In the genomic region with DNA sequence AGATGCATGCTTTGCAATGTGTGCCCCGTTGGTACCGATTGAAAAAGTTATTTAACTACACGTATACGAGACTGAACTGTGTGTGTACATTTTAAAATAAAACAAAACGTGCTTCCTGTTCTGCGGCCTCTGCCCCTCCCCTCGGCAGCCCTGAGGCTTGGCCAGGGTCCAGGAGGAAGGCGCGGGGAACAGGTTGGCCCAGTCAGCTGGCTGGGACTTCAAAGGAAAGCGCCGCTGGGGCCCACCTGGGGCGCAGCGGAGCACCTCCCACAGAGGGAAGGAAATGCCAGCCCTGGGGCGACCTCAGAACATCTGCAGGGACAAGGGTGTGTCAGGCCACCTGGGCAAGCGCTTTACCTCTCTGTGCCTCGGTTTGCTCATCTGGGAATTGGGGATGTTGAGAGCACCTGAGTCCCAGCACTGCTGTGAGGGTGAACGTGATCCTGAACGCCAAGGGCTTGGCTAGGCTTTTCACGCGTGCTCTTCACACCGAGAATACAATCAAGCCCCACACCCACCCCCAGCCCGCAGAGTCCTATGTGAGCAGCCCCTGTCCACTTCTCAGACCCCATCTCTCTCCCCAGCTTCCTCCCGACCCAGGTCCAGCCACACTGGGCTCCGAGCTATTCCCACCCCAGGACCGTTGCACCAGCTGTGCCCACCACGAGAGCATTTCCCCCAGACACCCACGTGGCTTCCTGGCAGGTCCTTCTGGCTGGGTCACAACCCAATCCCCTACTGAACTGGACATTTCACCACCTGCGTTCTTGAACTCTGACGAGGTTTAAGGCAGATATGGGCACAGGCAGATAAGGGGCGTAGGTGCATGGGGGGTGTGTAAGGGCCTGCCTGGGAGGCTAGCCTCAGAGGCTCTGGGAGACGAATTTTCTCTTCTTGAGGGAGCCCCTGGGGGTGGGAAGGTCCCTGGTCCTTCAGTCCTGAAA, we compare ENCODE assay signal across 8 cellular contexts. TPM values are rescaled to one million over a fixed set of nuclear protein-coding genes. Genes with fewer than 3 reads are reported as not detected.
DNase-seq lines count a peak whose midpoint lies in the region; ATAC-seq and TF ChIP-seq lines count a peak whose summit lies in the region.

No MANE protein-coding gene starts in this region.

- TF ChIP-seq POLR2A in breast epithelium (IDR thresholded peaks at IDR 0.05), result no peak

- H3K27me3 ChIP-seq in breast epithelium, result no peaks in the 10 kb centered on the region

- H3K27me3 Mint-ChIP-seq in mesothelial cell of epicardium (ENCODE audit: low read depth), result no peaks in the 10 kb centered on the region
- peaks cover under 1 to 24% of the 10 kb centered on the region in 2 donors for H3K27me3 Mint-ChIP-seq in stimulated activated naive B cell treated with anti-CD40 and anti-IgM and Interleukin-4, amounts not matched to agents 10 μg/mL and 1 μg/mL and 100 μg/mL, for 72 hours

- ATAC-seq in HG02642 (IDR thresholded peaks at IDR 0.05; ENCODE audit: poor library complexity, unreplicated experiment), result peak; percentile 75
- ATAC-seq in stimulated activated naive B cell treated with anti-CD40 and anti-IgM and Interleukin-4, amounts not matched to agents 10 μg/mL and 1 μg/mL and 100 μg/mL, for 72 hours (replicated peaks), result peak; percentile 86 to 89

- H3K9me3 Mint-ChIP-seq in mesothelial cell of epicardium, result no peaks in the 10 kb centered on the region
- H3K9me3 Mint-ChIP-seq in stimulated activated naive B cell treated with anti-CD40 and anti-IgM and Interleukin-4, amounts not matched to agents 10 μg/mL and 1 μg/mL and 100 μg/mL, for 72 hours, result no peaks in the 10 kb centered on the region

- peaks cover 3 to 13% of the 10 kb centered on the region in 2 donors for H3K4me1 ChIP-seq in breast epithelium

- no peaks in the 10 kb centered on the region for H3K9me3 ChIP-seq in breast epithelium

- H3K27ac ChIP-seq in VCaP (peak overlapping the region; percentile 98), breast epithelium (peak overlapping the region; percentile 44 to 62)

- intact Hi-C loops in breast epithelium (cut with DNase I; ENCODE audit: low total_unique reads), result no loop called here

- H3K4me3 Mint-ChIP-seq in mesothelial cell of epicardium, result peak overlapping the region; percentile 47
- peak overlapping the region; percentile 57 to 64 for H3K4me3 Mint-ChIP-seq in stimulated activated naive B cell treated with anti-CD40 and anti-IgM and Interleukin-4, amounts not matched to agents 10 μg/mL and 1 μg/mL and 100 μg/mL, for 72 hours

- peaks cover 62% of the 10 kb centered on the region for H3K4me1 Mint-ChIP-seq in mesothelial cell of epicardium
- H3K4me1 Mint-ChIP-seq in stimulated activated naive B cell treated with anti-CD40 and anti-IgM and Interleukin-4, amounts not matched to agents 10 μg/mL and 1 μg/mL and 100 μg/mL, for 72 hours, result peaks cover 26 to 37% of the 10 kb centered on the region in 2 donors

- peak overlapping the region; percentile 94 for H3K27ac Mint-ChIP-seq in mesothelial cell of epicardium
- peak overlapping the region; percentile 82 for H3K27ac Mint-ChIP-seq in stimulated activated naive B cell treated with anti-CD40 and anti-IgM and Interleukin-4, amounts not matched to agents 10 μg/mL and 1 μg/mL and 100 μg/mL, for 72 hours

- peak; percentile 87 for DNase-seq in GM12865 (ENCODE audit: low read depth)
- peak; percentile 37 for DNase-seq in NCI-H1436 treated with DMSO at 0.1 percent for 48 hours (lab: John Stamatoyannopoulos, UW)
- DNase-seq in breast epithelium (ENCODE audit: low spot score in 2 of 2), result peak; percentile 91 to 96
- peak; percentile 89 to 95 for DNase-seq in mesothelial cell of epicardium (ENCODE audit: low spot score in 2 of 2, unreplicated experiment in 2 of 2)
- peak; percentile 67 for DNase-seq in stimulated activated naive B cell treated with anti-CD40 and anti-IgM and Interleukin-4, amounts not matched to agents 10 μg/mL and 1 μg/mL and 100 μg/mL, for 72 hours
- DNase-seq in inferior parietal cortex (ENCODE audit: extremely low spot score), result no peak

- H3K4me3 ChIP-seq in GM12865 (ENCODE audit: low read depth, low read length), result no peak overlapping the region; the same call in 1 of the 2 replicates
- H3K4me3 ChIP-seq in breast epithelium, result peak overlapping the region in 1 of 3 donors; percentile 1

- no peaks in the 10 kb centered on the region for H3K36me3 Mint-ChIP-seq in mesothelial cell of epicardium
- no peaks in the 10 kb centered on the region for H3K36me3 Mint-ChIP-seq in stimulated activated naive B cell treated with anti-CD40 and anti-IgM and Interleukin-4, amounts not matched to agents 10 μg/mL and 1 μg/mL and 100 μg/mL, for 72 hours

- TF ChIP-seq CTCF in GM12865 (IDR thresholded peaks at IDR 0.05; ENCODE audit: insufficient read depth, low read depth, low read length, missing control alignments), result peak; percentile 11
- TF ChIP-seq CTCF in VCaP (conservative IDR thresholded peaks at IDR 0.05), result peak; percentile 41
- no peak for TF ChIP-seq CTCF in breast epithelium (IDR thresholded peaks at IDR 0.05)
- TF ChIP-seq CTCF in mesothelial cell of epicardium (IDR thresholded peaks at IDR 0.05; ENCODE audit: unreplicated experiment), result no peak

- no peaks in the 10 kb centered on the region for H3K36me3 ChIP-seq in breast epithelium

RNA-seq across cellular contexts. Expression of a gene that starts 41.9 kb away (rescaled TPM):
- total RNA-seq in breast epithelium (10 to 100 TPM; 58.4 to 83.9 (median 71.7) TPM), mesothelial cell of epicardium (316 to 336 TPM (median 331 TPM) in 3 replicates)

Comparison
In these comparisons a context has a peak if more than half of its experiments do, and no peak if none do; other contexts are left out.
1. CTCF ChIP-seq: peak in GM12865 (single experiment) and VCaP (single experiment); none in breast epithelium (0 of 3) and mesothelial cell of epicardium (single experiment).